ENCODE assay signal across 5 cellular contexts in genomic region chr7:129794461-129794860, GRCh38.
DNase-seq lines count a peak whose midpoint lies in the region; ATAC-seq, FAIRE-seq and TF ChIP-seq lines count a peak whose summit lies in the region.
"Not testable (repeated sequence)": the region's sequence is repeated elsewhere in the genome, so short reads cannot be mapped to it uniquely, and the experiment has no call there.

No MANE protein-coding gene starts in this region.

- WGBS in K562 (ENCODE audit: insufficient coverage, low coverage, missing lambda C conversion rate) = 38% methylated on average over 9 of the region's 9 CpGs
- WGBS in neuronal stem cell (ENCODE audit: extremely low coverage in 2 of 2, insufficient read length in 2 of 2, insufficient replicate concordance in 1 of 2), 2 donors = no CpG with 5 or more reads among the region's 9 CpGs

- not testable (repeated sequence) for H3K23ac ChIP-seq in neuronal stem cell (ENCODE audit: low read depth, low read length, poor library complexity)

- intact Hi-C loops in K562 (cut with micrococcal nuclease) = not testable (repeated sequence)
- intact Hi-C loops in posterior vena cava (cut with DNase I) = loop anchor here in 1 of 2 donors (1.0 kb wide), 1 partner anchor 81 kb away; no protein-coding TSS in a partner anchor

- H2BK15ac ChIP-seq in neuronal stem cell (ENCODE audit: low read length) = not testable (repeated sequence)

- not testable (repeated sequence) for TF ChIP-seq RAD21 in K562 (CRISPR knock-in tag; conservative IDR thresholded peaks at IDR 0.05 in 1 of 2, IDR thresholded peaks at IDR 0.05 in 1 of 2)

- H3K36me3 Mint-ChIP-seq in activated naive CD8-positive, alpha-beta T cell treated with anti-CD3 and anti-CD28 coated beads, Interleukin-2, amount 10 ng/mL, durations not matched to agents 7 days and 5 days; glutamatergic neuron (ENCODE audit: unreplicated experiment): not testable (repeated sequence)

- not testable (repeated sequence) for H3K4me3 ChIP-seq in K562; neuronal stem cell (ENCODE audit: low read length in 2 of 2)

- not testable (repeated sequence) for H3K36me3 ChIP-seq in K562 (ENCODE audit: control insufficient read depth, insufficient read depth, low read length); neuronal stem cell (replicated peaks in 1 of 2; ENCODE audit: control insufficient read depth in 2 of 2, insufficient read depth in 2 of 2, low read length in 2 of 2)

- not testable (repeated sequence) for H3K18ac ChIP-seq in neuronal stem cell (ENCODE audit: low read length)

- peak overlapping the region; percentile 38 for H3K14ac ChIP-seq in neuronal stem cell (ENCODE audit: low read length)

- H4K20me1 ChIP-seq in K562 (replicated peaks; ENCODE audit: control insufficient read depth, insufficient read depth, low read length) = not testable (repeated sequence)

- not testable (repeated sequence) for H2AFZ ChIP-seq in K562 (ENCODE audit: low read depth, low read length); neuronal stem cell (ENCODE audit: low read length)

- not testable (repeated sequence) for H3K27ac ChIP-seq in K562 (ENCODE audit: extremely low read depth, low read depth, low read length); neuronal stem cell (replicated peaks; ENCODE audit: low read length)

- H3K4ac ChIP-seq in neuronal stem cell (ENCODE audit: low read length) = not testable (repeated sequence)

- H3K79me2 ChIP-seq in K562 (ENCODE audit: control insufficient read depth, insufficient read depth, low read length) = not testable (repeated sequence)

- H4K91ac ChIP-seq in neuronal stem cell (ENCODE audit: low read depth, low read length, poor library complexity) = not testable (repeated sequence)

- H3K27ac Mint-ChIP-seq in activated naive CD8-positive, alpha-beta T cell treated with anti-CD3 and anti-CD28 coated beads, Interleukin-2, amount 10 ng/mL, durations not matched to agents 7 days and 5 days = not testable (repeated sequence)
- peak overlapping the region; percentile 73 for H3K27ac Mint-ChIP-seq in glutamatergic neuron (ENCODE audit: unreplicated experiment)

- H3K79me1 ChIP-seq in neuronal stem cell (ENCODE audit: low read depth, low read length) = not testable (repeated sequence)

- not testable (repeated sequence) for H3K9me1 ChIP-seq in K562 (ENCODE audit: control insufficient read depth, insufficient read depth, low read length)

- ATAC-seq in activated naive CD8-positive, alpha-beta T cell treated with anti-CD3 and anti-CD28 coated beads, Interleukin-2, amount 10 ng/mL, durations not matched to agents 7 days and 5 days (ENCODE audit: low read depth); K562: not testable (repeated sequence)

- peak; percentile 19 for FAIRE-seq in K562 (lab: Jason Lieb, UNC)

- not testable (repeated sequence) for H2BK12ac ChIP-seq in neuronal stem cell (ENCODE audit: low read length)

- H3K4me1 Mint-ChIP-seq in activated naive CD8-positive, alpha-beta T cell treated with anti-CD3 and anti-CD28 coated beads, Interleukin-2, amount 10 ng/mL, durations not matched to agents 7 days and 5 days = not testable (repeated sequence)
- peaks cover 34% of the 10 kb centered on the region for H3K4me1 Mint-ChIP-seq in glutamatergic neuron (ENCODE audit: low read depth, unreplicated experiment)

- in situ Hi-C loops in K562 (cut with MboI) = not testable (repeated sequence)

- BruUV-seq in K562 (replicated peaks; lab: Mats Ljungman, UMichigan) = not testable (repeated sequence)

- not testable (repeated sequence) for H3K9ac ChIP-seq in K562 (ENCODE audit: insufficient read depth in 1 of 2, low read depth in 2 of 2, low read length in 2 of 2); neuronal stem cell (ENCODE audit: low read depth, low read length, poor library complexity)

- not testable (repeated sequence) for H2BK120ac ChIP-seq in neuronal stem cell (ENCODE audit: low read depth, low read length)

- peak; percentile 17 for DNase-seq in activated naive CD8-positive, alpha-beta T cell treated with anti-CD3 and anti-CD28 coated beads, Interleukin-2, amount 10 ng/mL, durations not matched to agents 7 days and 5 days
- DNase-seq in K562 (ENCODE audit: extremely low read depth in 1 of 4, low spot score in 3 of 4); glutamatergic neuron; neuronal stem cell (ENCODE audit: low spot score): not testable (repeated sequence)
- DNase-seq in posterior vena cava (ENCODE audit: low spot score) = peak; percentile 37

- H3K4me2 ChIP-seq in K562 (ENCODE audit: insufficient read depth, low read length); neuronal stem cell (ENCODE audit: insufficient read depth, low read length, poor library complexity, severe bottlenecking): not testable (repeated sequence)

- H4K8ac ChIP-seq in neuronal stem cell (ENCODE audit: low read depth, low read length) = not testable (repeated sequence)

- H2BK5ac ChIP-seq in neuronal stem cell (ENCODE audit: low read length) = not testable (repeated sequence)

- H3K4me1 ChIP-seq in K562 (replicated peaks in 1 of 2; ENCODE audit: control insufficient read depth in 2 of 2, insufficient read depth in 2 of 2, low read length in 2 of 2) = peaks cover 0 to 13% of the 10 kb centered on the region in 2 experiments; a peak in 3 of 5 replicates
- not testable (repeated sequence) for H3K4me1 ChIP-seq in neuronal stem cell (ENCODE audit: control insufficient read depth in 2 of 2, insufficient read depth in 1 of 2, low read depth in 1 of 2, low read length in 2 of 2)

- H3K9me3 Mint-ChIP-seq in activated naive CD8-positive, alpha-beta T cell treated with anti-CD3 and anti-CD28 coated beads, Interleukin-2, amount 10 ng/mL, durations not matched to agents 7 days and 5 days = not testable (repeated sequence)
- H3K9me3 Mint-ChIP-seq in glutamatergic neuron (ENCODE audit: unreplicated experiment) = peaks cover 12% of the 10 kb centered on the region

- TF ChIP-seq POLR2A in K562 (conservative IDR thresholded peaks at IDR 0.05) = not testable (repeated sequence)

- H3K27me3 ChIP-seq in K562 (ENCODE audit: control insufficient read depth in 2 of 2, insufficient read depth in 2 of 2, low read length in 2 of 2) = not testable (repeated sequence)
- H3K27me3 ChIP-seq in neuronal stem cell (ENCODE audit: control insufficient read depth in 3 of 3, insufficient read depth in 3 of 3, low read depth in 1 of 3, low read length in 3 of 3) = peaks cover 0 to 31% (median 5%) of the 10 kb centered on the region in 3 experiments

- CTCF ChIA-PET in K562 (lab: Yijun Ruan, JAX; ENCODE audit: low intra/inter-chr PET ratio) = not testable (repeated sequence)

- H3K4me3 Mint-ChIP-seq in activated naive CD8-positive, alpha-beta T cell treated with anti-CD3 and anti-CD28 coated beads, Interleukin-2, amount 10 ng/mL, durations not matched to agents 7 days and 5 days; glutamatergic neuron (ENCODE audit: unreplicated experiment): not testable (repeated sequence)

- POLR2A ChIA-PET in activated naive CD8-positive, alpha-beta T cell treated with anti-CD3 and anti-CD28 coated beads, Interleukin-2, amount 10 ng/mL, durations not matched to agents 7 days and 5 days (lab: Charles Lee); K562 (lab: Yijun Ruan, JAX): not testable (repeated sequence)

- not testable (repeated sequence) for H3K27me3 Mint-ChIP-seq in activated naive CD8-positive, alpha-beta T cell treated with anti-CD3 and anti-CD28 coated beads, Interleukin-2, amount 10 ng/mL, durations not matched to agents 7 days and 5 days; glutamatergic neuron (ENCODE audit: unreplicated experiment)

- H3K9me3 ChIP-seq in K562 (replicated peaks; ENCODE audit: control insufficient read depth, insufficient read depth, low read depth, low read length); neuronal stem cell (replicated peaks in 1 of 2; ENCODE audit: control insufficient read depth in 2 of 2, insufficient read depth in 1 of 2, low read depth in 1 of 2, low read length in 2 of 2): not testable (repeated sequence)

- not testable (repeated sequence) for TF ChIP-seq CTCF in K562 (IDR thresholded peaks at IDR 0.05 in 2 of 3, conservative IDR thresholded peaks at IDR 0.05 in 1 of 3; ENCODE audit: insufficient read depth in 2 of 3, low read depth in 1 of 3, low read length in 3 of 3); glutamatergic neuron (IDR thresholded peaks at IDR 0.05; ENCODE audit: partially characterized antibody, unreplicated experiment)

- not testable (repeated sequence) for H2AK5ac ChIP-seq in neuronal stem cell (ENCODE audit: low read depth, low read length)

- not testable (repeated sequence) for TF ChIP-seq EP300 in K562 (IDR thresholded peaks at IDR 0.05; ENCODE audit: low read length)

TF ChIP-seq in K562, 482 proteins besides CTCF, POLR2A, EP300 and RAD21:
- not testable (repeated sequence) for TF ChIP-seq FOXM1 (IDR thresholded peaks at IDR 0.05; ENCODE audit: low read depth)
- TF ChIP-seq FOXM1 (CRISPR knock-in tag; IDR thresholded peaks at IDR 0.05; ENCODE audit: low read depth) = 0 out of 2 replicates have a peak, but pooled peaks have one; percentile 34
